9 cellular contexts compared by ENCODE assay signal in the genomic region with DNA sequence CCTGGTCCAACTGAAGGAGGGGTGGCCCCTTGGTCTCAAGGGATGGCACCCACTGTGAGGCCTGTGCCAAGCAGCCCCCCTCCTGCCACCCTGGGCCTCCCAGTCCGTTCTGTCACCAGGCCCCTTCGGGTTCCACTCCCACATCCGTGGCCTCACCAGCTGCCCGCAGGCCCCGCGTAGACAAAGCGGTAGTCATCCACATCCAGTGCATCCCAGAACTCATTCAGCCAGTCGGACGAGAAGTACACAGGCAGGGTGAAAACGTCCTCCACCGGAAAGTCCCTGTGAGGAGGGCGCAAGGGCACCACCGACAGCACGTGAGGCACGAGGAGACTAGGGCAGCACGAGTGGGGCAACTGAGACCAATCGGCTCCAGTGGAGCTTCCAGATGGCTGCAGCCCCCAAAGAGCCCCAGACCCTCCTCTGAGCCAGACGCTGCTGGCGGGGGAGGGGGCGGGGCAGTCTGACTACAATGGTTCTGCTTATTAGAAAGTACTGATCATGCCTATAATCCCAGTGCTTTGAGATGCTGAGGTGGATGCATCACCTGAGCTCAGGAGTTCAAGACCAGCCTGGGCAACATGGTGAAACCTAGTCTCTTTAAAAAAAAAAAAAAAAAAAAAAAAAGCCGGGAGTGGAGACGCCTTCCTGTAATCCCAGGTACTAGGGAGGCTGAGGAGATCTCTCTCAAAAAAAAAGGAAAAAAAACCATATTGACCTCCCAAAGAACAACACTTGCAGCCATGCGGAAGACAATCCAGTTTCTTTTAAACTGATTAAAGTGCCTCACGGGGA. TPM values are rescaled to one million over a fixed set of nuclear protein-coding genes. Genes with fewer than 3 reads are reported as not detected.
DNase-seq lines count a peak whose midpoint lies in the region; ATAC-seq and TF ChIP-seq lines count a peak whose summit lies in the region.
"Had no signal": no experiment of that assay in that cellular context is flagged by ENCODE, and none has a peak within 500 bp of the region (broad histone marks: within the 10 kb centered on the region; RNA-seq: fewer than 3 reads in every experiment).

No MANE protein-coding gene starts in this region.

- 45 to 46% methylated on average over 24 of the region's 24 CpGs for WGBS in esophagus, 2 donors

- DNase-seq in Caco-2 (no peak), Panc1 (ENCODE audit: low read depth, low spot score) (no peak), osteocyte (ENCODE audit: extremely low spot score, unreplicated experiment) (no peak), NCI-H1930 (lab: John Stamatoyannopoulos, UW) (no peak)
- DNase-seq in stimulated activated CD4-positive, alpha-beta T cell treated with anti-CD3 and anti-CD28 coated beads, Interleukin-2, amount 100 ng/mL, for 48 hours: no peak
- DNase-seq: SW 1271 had no signal

- H3K36me3 Mint-ChIP-seq in Caco-2 (ENCODE audit: insufficient read depth, unreplicated experiment) (peaks cover 15% of the 10 kb centered on the region), osteocyte (ENCODE audit: unreplicated experiment) (peaks cover 7% of the 10 kb centered on the region)

- no peaks in the 10 kb centered on the region for H3K27me3 ChIP-seq in Caco-2 (replicated peaks; ENCODE audit: control insufficient read depth, insufficient read depth, low read length)
- no peaks in the 10 kb centered on the region for H3K27me3 ChIP-seq in Panc1 (ENCODE audit: control insufficient read depth, insufficient read depth, low read length)
- H3K27me3 ChIP-seq in esophagus (ENCODE audit: control insufficient read depth in 1 of 2, insufficient read depth in 2 of 2, low read length in 2 of 2): no peaks in the 10 kb centered on the region

- no peak for ATAC-seq in Panc1
- ATAC-seq in GM19397 (IDR thresholded peaks at IDR 0.05; ENCODE audit: unreplicated experiment): no peak
- no peak for ATAC-seq in GM19324 (IDR thresholded peaks at IDR 0.05; ENCODE audit: low FRiP score, unreplicated experiment)

- H3K27me3 Mint-ChIP-seq in Caco-2 (ENCODE audit: insufficient read depth, unreplicated experiment) (no peaks in the 10 kb centered on the region), osteocyte (ENCODE audit: unreplicated experiment) (no peaks in the 10 kb centered on the region)

- H3K4me3 ChIP-seq in Caco-2 (ENCODE audit: low read depth, low read length) (peak overlapping the region; percentile 97), Panc1 (ENCODE audit: low read depth in 2 of 2, low read length in 2 of 2) (peak overlapping the region; percentile 80 to 91), esophagus (ENCODE audit: low read depth in 1 of 2, low read length in 2 of 2) (peak overlapping the region; percentile 67 to 91)

- TF ChIP-seq CTCF in Caco-2 (IDR thresholded peaks at IDR 0.05; ENCODE audit: insufficient read depth in 1 of 2, low read depth in 1 of 2, low read length in 1 of 2, severe bottlenecking in 1 of 2, unreplicated experiment in 1 of 2) (no peak), Panc1 (IDR thresholded peaks at IDR 0.05) (no peak), osteocyte (IDR thresholded peaks at IDR 0.05) (no peak)

- H3K27ac Mint-ChIP-seq in Caco-2 (ENCODE audit: unreplicated experiment) (no peak overlapping the region), osteocyte (ENCODE audit: unreplicated experiment) (peak overlapping the region; percentile 3)

- in situ Hi-C loops in Panc1 (cut with HindIII; ENCODE audit: low pct_unique_long_range_greater_than_20kb, low sequenced_read_pairs): no loop called here

- peaks cover 9% of the 10 kb centered on the region; the same call in 1 of the 2 replicates for H3K4me1 ChIP-seq in Caco-2
- peaks cover 32% of the 10 kb centered on the region for H3K4me1 ChIP-seq in Panc1 (ENCODE audit: control insufficient read depth, insufficient read depth, low read length)
- peaks cover 8 to 26% of the 10 kb centered on the region in 2 donors for H3K4me1 ChIP-seq in esophagus (ENCODE audit: control insufficient read depth in 2 of 2, insufficient read depth in 2 of 2, low read length in 1 of 2)

- POLR2A ChIA-PET in Caco-2 (lab: Charles Lee) (interaction anchor here (0.6 kb wide), 1 partner anchor 1537 kb away, joined by 3 read pairs; the partner anchor contains the start of gene RAB4A), Panc1 (lab: Charles Lee) (interaction anchor here (0.5 to 0.6 kb wide), 3 partner anchors 10 to 364 kb away, joined by 5 to 8 read pairs (median 5); no protein-coding TSS in a partner anchor)

- 0 out of 2 replicates have a peak, but pooled peaks cover 3% of the 10 kb centered on the region for H3K36me3 ChIP-seq in Caco-2 (ENCODE audit: control insufficient read depth, insufficient read depth, low read length)
- peaks cover 3% of the 10 kb centered on the region for H3K36me3 ChIP-seq in Panc1 (ENCODE audit: control insufficient read depth, insufficient read depth, low read length)
- H3K36me3 ChIP-seq in esophagus (ENCODE audit: control insufficient read depth in 2 of 2, insufficient read depth in 2 of 2, low read length in 1 of 2): peaks cover 7 to 27% of the 10 kb centered on the region in 2 donors

- CTCF ChIA-PET in Caco-2 (lab: Charles Lee) (interaction anchor here (0.7 kb wide), 1 partner anchor 290 kb away, joined by 3 read pairs; no protein-coding TSS in a partner anchor), Panc1 (lab: Charles Lee) (no interaction called here)

- H3K4me3 Mint-ChIP-seq in Caco-2 (ENCODE audit: unreplicated experiment) (peak overlapping the region; percentile 87), osteocyte (ENCODE audit: unreplicated experiment) (peak overlapping the region; percentile 84)

- H3K4me1 Mint-ChIP-seq in Caco-2 (ENCODE audit: low read depth, unreplicated experiment): no peaks in the 10 kb centered on the region
- H3K4me1 Mint-ChIP-seq in osteocyte (ENCODE audit: unreplicated experiment): peaks cover 30% of the 10 kb centered on the region

- BruUV-seq in Caco-2 (replicated peaks; lab: Mats Ljungman, UMichigan) (TSS peak; percentile 58), Panc1 (replicated peaks; lab: Mats Ljungman, UMichigan) (TSS peak; percentile 87)

- intact Hi-C loops in Caco-2 (cut with micrococcal nuclease; ENCODE audit: unreplicated experiment): loop anchor here (2.0 kb wide), 1 partner anchor 55 kb away; no protein-coding TSS in a partner anchor
- intact Hi-C loops in Panc1 (cut with micrococcal nuclease; ENCODE audit: unreplicated experiment): no loop called here

- H3K9me3 ChIP-seq in Caco-2: no peaks in the 10 kb centered on the region
- no peaks in the 10 kb centered on the region for H3K9me3 ChIP-seq in Panc1 (ENCODE audit: control insufficient read depth, insufficient read depth, low read depth, low read length)
- H3K9me3 ChIP-seq in esophagus (ENCODE audit: control insufficient read depth in 2 of 2, insufficient read depth in 1 of 2, low read depth in 1 of 2, low read length in 1 of 2): peaks cover 0 to 4% of the 10 kb centered on the region in 2 donors

- H3K9me3 Mint-ChIP-seq in Caco-2 (ENCODE audit: unreplicated experiment) (no peaks in the 10 kb centered on the region), osteocyte (ENCODE audit: unreplicated experiment) (no peaks in the 10 kb centered on the region)

- H3K27ac ChIP-seq in Panc1 (ENCODE audit: low read length) (peak overlapping the region; percentile 93), esophagus (ENCODE audit: low read depth in 2 of 2, low read length in 1 of 2) (peak overlapping the region; percentile 28 to 72)

RNA-seq across cellular contexts. Expression of gene JMJD4, which starts 1.2 kb away (rescaled TPM):
- 25.3 and 27.1 TPM in 2 replicates for total RNA-seq in Caco-2 (2022)
- 27.7 TPM for total RNA-seq in Panc1 (2021; ENCODE audit: unreplicated experiment)
- 34.7 TPM for polyA plus RNA-seq in Panc1 (2012; ENCODE audit: insufficient read length)
- 10 to 100 TPM in 1 of 2 donors, 1 to 10 TPM in 1; 9.7 to 12.5 TPM for polyA plus RNA-seq in esophagus
- total RNA-seq in osteocyte: 18.2 and 20.7 TPM in 2 replicates

RNA-seq across cellular contexts. Expression of gene SNAP47, which starts 1.3 kb away (rescaled TPM):
- total RNA-seq in Caco-2 (2022): 29.1 and 30.3 TPM in 2 replicates
- 55.6 TPM for total RNA-seq in Panc1 (2021; ENCODE audit: unreplicated experiment)
- 76.9 TPM for polyA plus RNA-seq in Panc1 (2012; ENCODE audit: insufficient read length)
- polyA plus RNA-seq in esophagus: 10 to 100 TPM in 1 of 2 donors, 1 to 10 TPM in 1; 7.9 to 11.4 TPM
- 28.6 and 29.6 TPM in 2 replicates for total RNA-seq in osteocyte
